ENCODE assay signal across 16 cellular contexts in genomic region chr20:23118144-23118543, GRCh38.
"Had no signal": no experiment of that assay in that cellular context is flagged by ENCODE, and none has a peak within 500 bp of the region (broad histone marks: within the 10 kb centered on the region; RNA-seq: fewer than 3 reads in every experiment).

No MANE protein-coding gene starts in this region.

- H3K27me3 ChIP-seq: brain microvascular endothelial cell, testis had no signal

- H3K4me3 Mint-ChIP-seq: activated CD8-positive, alpha-beta memory T cell treated with anti-CD3 and anti-CD28 coated beads, Interleukin-2, amount 10 ng/mL, durations not matched to agents 7 days and 5 days; activated T-cell treated with anti-CD3 and anti-CD28 coated beads, Interleukin-2, amount 50 U/mL, for 24 hours; naive thymus-derived CD8-positive, alpha-beta T cell; stimulated activated naive CD8-positive, alpha-beta T cell treated with anti-CD3 and anti-CD28 coated beads, Interleukin-15, amount 100 ng/mL, for 72 hours had no signal

- H3K36me3 ChIP-seq: brain microvascular endothelial cell had no signal

- DNase-seq: activated CD4-positive, alpha-beta T cell treated with anti-CD3 and anti-CD28 coated beads, Interleukin-2, amount 50 U/mL, for 4 hours; activated CD8-positive, alpha-beta memory T cell treated with anti-CD3 and anti-CD28 coated beads, Interleukin-2, amount 10 ng/mL, durations not matched to agents 7 days and 5 days; activated effector memory CD4-positive, alpha-beta T cell treated with Interleukin-2 at 50 U/mL for 16 hours; activated T-cell treated with anti-CD3 and anti-CD28 coated beads, Interleukin-2, amount 50 U/mL, for 24 hours; amniotic stem cell; brain microvascular endothelial cell; left colon; mucosa of descending colon; naive thymus-derived CD8-positive, alpha-beta T cell; nucleus accumbens; stimulated activated CD4-positive, alpha-beta T cell treated with anti-CD3 and anti-CD28 coated beads, Interleukin-12 subunit alpha, Interleukin-12 subunit beta, amount 100 ng/mL, for 4 hours; stimulated activated naive CD8-positive, alpha-beta T cell treated with anti-CD3 and anti-CD28 coated beads, Interleukin-15, amount 100 ng/mL, for 72 hours; testis had no signal

- H3K9me3 Mint-ChIP-seq: activated naive CD4-positive, alpha-beta T cell treated with anti-CD3 and anti-CD28 coated beads, Interleukin-2, amount 50 U/mL, for 72 hours; activated T-cell treated with anti-CD3 and anti-CD28 coated beads, Interleukin-2, amount 50 U/mL, for 24 hours; naive thymus-derived CD8-positive, alpha-beta T cell; stimulated activated naive CD8-positive, alpha-beta T cell treated with anti-CD3 and anti-CD28 coated beads, Interleukin-15, amount 100 ng/mL, for 72 hours had no signal

- H3K27ac Mint-ChIP-seq: activated CD8-positive, alpha-beta memory T cell treated with anti-CD3 and anti-CD28 coated beads, Interleukin-2, amount 10 ng/mL, durations not matched to agents 7 days and 5 days; activated naive CD4-positive, alpha-beta T cell treated with anti-CD3 and anti-CD28 coated beads, Interleukin-2, amount 50 U/mL, for 72 hours; activated T-cell treated with anti-CD3 and anti-CD28 coated beads, Interleukin-2, amount 50 U/mL, for 24 hours; stimulated activated naive CD8-positive, alpha-beta T cell treated with anti-CD3 and anti-CD28 coated beads, Interleukin-15, amount 100 ng/mL, for 72 hours had no signal

- H3K36me3 Mint-ChIP-seq: activated CD8-positive, alpha-beta memory T cell treated with anti-CD3 and anti-CD28 coated beads, Interleukin-2, amount 10 ng/mL, durations not matched to agents 7 days and 5 days; activated naive CD4-positive, alpha-beta T cell treated with anti-CD3 and anti-CD28 coated beads, Interleukin-2, amount 50 U/mL, for 72 hours; naive thymus-derived CD8-positive, alpha-beta T cell had no signal

- H3K4me3 ChIP-seq: lung, mucosa of descending colon, testis had no signal

- ATAC-seq: activated CD8-positive, alpha-beta memory T cell treated with anti-CD3 and anti-CD28 coated beads, Interleukin-2, amount 10 ng/mL, durations not matched to agents 7 days and 5 days; activated naive CD4-positive, alpha-beta T cell treated with anti-CD3 and anti-CD28 coated beads, Interleukin-2, amount 50 U/mL, for 72 hours; left colon; mucosa of descending colon; naive thymus-derived CD8-positive, alpha-beta T cell; sciatic nerve; stimulated activated naive CD8-positive, alpha-beta T cell treated with anti-CD3 and anti-CD28 coated beads, Interleukin-15, amount 100 ng/mL, for 72 hours had no signal

- H3K4me1 Mint-ChIP-seq: activated CD8-positive, alpha-beta memory T cell treated with anti-CD3 and anti-CD28 coated beads, Interleukin-2, amount 10 ng/mL, durations not matched to agents 7 days and 5 days; stimulated activated naive CD8-positive, alpha-beta T cell treated with anti-CD3 and anti-CD28 coated beads, Interleukin-15, amount 100 ng/mL, for 72 hours had no signal
